Comparison of ENCODE assay signal across 8 cellular contexts in genomic region chr3:115836944-115837343, GRCh38.
DNase-seq lines count a peak whose midpoint lies in the region; ATAC-seq and TF ChIP-seq lines count a peak whose summit lies in the region.

No MANE protein-coding gene starts in this region.

- no peaks in the 10 kb centered on the region for H3K9me3 ChIP-seq in Loucy (ENCODE audit: insufficient read depth, low read depth, low read length)

- H3K4me1 ChIP-seq in Loucy (ENCODE audit: insufficient read depth, low read length, poor library complexity, severe bottlenecking): no peaks in the 10 kb centered on the region

- no peaks in the 10 kb centered on the region for H3K9me2 ChIP-seq in Loucy (replicated peaks; ENCODE audit: low read depth, low read length)

- DNase-seq in GM03348 (ENCODE audit: low spot score): peak; percentile 41
- DNase-seq in brain microvascular endothelial cell: no peak
- no peak for DNase-seq in nephron progenitor cell
- no peak for DNase-seq in 8988T
- DNase-seq in NCI-H1930 (lab: John Stamatoyannopoulos, UW): no peak
- no peak for DNase-seq in activated naive CD4-positive, alpha-beta T cell treated with anti-CD3 and anti-CD28 coated beads, Interleukin-2, amount 50 U/mL, for 72 hours (ENCODE audit: low spot score in 2 of 2)

- no peaks in the 10 kb centered on the region for H3K27me3 Mint-ChIP-seq in nephron progenitor cell (ENCODE audit: low read depth, poor library complexity)

- H3K4me2 ChIP-seq in Loucy (ENCODE audit: low read depth, low read length, poor library complexity, severe bottlenecking): no peak overlapping the region

- no peak overlapping the region for H3K4me3 Mint-ChIP-seq in nephron progenitor cell

- H3K36me3 ChIP-seq in Loucy (ENCODE audit: insufficient read depth, low read length) (no peaks in the 10 kb centered on the region), brain microvascular endothelial cell (replicated peaks) (no peaks in the 10 kb centered on the region)

- peaks cover under 1% of the 10 kb centered on the region for H3K4me1 Mint-ChIP-seq in nephron progenitor cell

- H3K27ac ChIP-seq in brain microvascular endothelial cell: no peak overlapping the region

- no peaks in the 10 kb centered on the region for H4K20me1 ChIP-seq in Loucy (ENCODE audit: insufficient read depth, low read length, poor library complexity, severe bottlenecking)

- H3K27me3 ChIP-seq in Loucy (ENCODE audit: insufficient read depth, low read length, poor library complexity, severe bottlenecking): no peaks in the 10 kb centered on the region
- H3K27me3 ChIP-seq in brain microvascular endothelial cell (replicated peaks): no peaks in the 10 kb centered on the region

- no peak overlapping the region for H3K27ac Mint-ChIP-seq in nephron progenitor cell
- no peak overlapping the region for H3K27ac Mint-ChIP-seq in activated naive CD4-positive, alpha-beta T cell treated with anti-CD3 and anti-CD28 coated beads, Interleukin-2, amount 50 U/mL, for 72 hours

- no peaks in the 10 kb centered on the region for H3K9me3 Mint-ChIP-seq in nephron progenitor cell
- no peaks in the 10 kb centered on the region for H3K9me3 Mint-ChIP-seq in activated naive CD4-positive, alpha-beta T cell treated with anti-CD3 and anti-CD28 coated beads, Interleukin-2, amount 50 U/mL, for 72 hours

- no peak overlapping the region for H2AFZ ChIP-seq in Loucy (ENCODE audit: low read length)

- peaks cover 3% of the 10 kb centered on the region for H3K36me3 Mint-ChIP-seq in nephron progenitor cell (ENCODE audit: low read depth)
- H3K36me3 Mint-ChIP-seq in activated naive CD4-positive, alpha-beta T cell treated with anti-CD3 and anti-CD28 coated beads, Interleukin-2, amount 50 U/mL, for 72 hours: no peaks in the 10 kb centered on the region

- no peak for ATAC-seq in HG03108 (IDR thresholded peaks at IDR 0.05; ENCODE audit: unreplicated experiment)
- ATAC-seq in activated naive CD4-positive, alpha-beta T cell treated with anti-CD3 and anti-CD28 coated beads, Interleukin-2, amount 50 U/mL, for 72 hours: no peak

- no peak overlapping the region for H3K9ac ChIP-seq in Loucy (ENCODE audit: low read depth, low read length, poor library complexity, severe bottlenecking)

- in situ Hi-C loops in brain microvascular endothelial cell (cut with HindIII; ENCODE audit: low pct_ligation_motif_present, low sequenced_read_pairs): no loop called here

- H3K79me2 ChIP-seq in Loucy (ENCODE audit: insufficient read depth, low read length): no peaks in the 10 kb centered on the region

- no peaks in the 10 kb centered on the region for H3F3A ChIP-seq in Loucy (ENCODE audit: low read depth)

- H3K4me3 ChIP-seq in Loucy (ENCODE audit: low read length, poor library complexity, severe bottlenecking) (no peak overlapping the region), brain microvascular endothelial cell (ENCODE audit: low read depth, low read length) (no peak overlapping the region)

- TF ChIP-seq CTCF in Loucy (conservative IDR thresholded peaks at IDR 0.05; ENCODE audit: low read length) (peak; percentile 68), brain microvascular endothelial cell (IDR thresholded peaks at IDR 0.05; ENCODE audit: low read depth, low read length, missing control alignments) (peak; percentile 63), nephron progenitor cell (IDR thresholded peaks at IDR 0.05) (peak; percentile 63)
